In the genomic region with DNA sequence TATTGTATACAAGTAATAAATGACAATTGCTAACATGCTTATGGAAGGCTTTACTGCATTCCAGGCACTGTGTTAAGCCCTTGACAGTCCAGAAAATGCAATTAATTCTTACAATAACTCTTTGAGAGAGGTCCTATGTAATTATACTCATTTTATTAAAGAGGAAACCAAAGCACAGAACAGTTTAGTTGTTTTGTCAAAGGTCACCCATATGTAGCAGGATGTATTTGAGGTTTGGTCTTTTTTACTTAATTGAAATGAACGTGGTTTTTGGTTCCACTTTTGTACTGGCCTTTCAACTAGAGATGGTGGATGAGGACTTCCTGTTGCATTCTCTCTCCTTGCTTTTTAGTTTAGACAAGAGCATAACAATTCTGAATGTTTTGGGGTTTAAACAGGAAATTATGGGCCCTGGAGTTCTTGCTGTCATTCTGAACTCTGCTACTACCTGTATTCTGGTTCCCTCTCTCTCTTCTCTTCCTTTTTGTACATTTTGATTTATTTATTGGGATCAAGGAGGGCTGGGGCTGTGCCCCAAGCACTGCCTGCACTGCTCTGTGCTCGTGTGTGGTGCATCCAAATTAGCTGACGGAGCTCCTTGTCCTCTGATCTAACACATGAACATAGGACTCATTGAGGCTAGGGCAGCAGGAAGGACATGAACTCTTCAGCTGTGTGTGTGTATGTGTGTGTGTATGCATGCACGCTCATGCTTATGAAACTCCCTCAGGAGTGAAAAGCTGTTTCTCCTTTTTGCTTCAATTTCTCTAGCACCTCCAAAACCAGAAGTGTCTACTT, we compare ENCODE assay signal across 8 cellular contexts. TPM values are rescaled to one million over a fixed set of nuclear protein-coding genes. Genes with fewer than 3 reads are reported as not detected.
A peak's percentile ranks its signal among the peaks of the same experiment; 100 is the strongest.
DNase-seq lines count a peak whose midpoint lies in the region; ATAC-seq and TF ChIP-seq lines count a peak whose summit lies in the region.

No MANE protein-coding gene starts in this region.

- peak overlapping the region in 8 of 11 experiments; percentile 9 to 67 (median 35); a peak in 9 of 22 replicates for H3K27ac ChIP-seq in BLaER1 treated with 17β-estradiol and CSF1 and Interleukin-3, amounts not matched to agents 10 nM and 100 nM
- no peak overlapping the region for H3K27ac ChIP-seq in Karpas-422 (ENCODE audit: low read length)

- H3K4me3 Mint-ChIP-seq in T-cell: peak overlapping the region; percentile 67 to 70 (median 68)

- CTCF ChIA-PET in T-cell (lab: Charles Lee): interaction anchor here (0.5 to 1.5 kb wide), 3 partner anchors 22 to 107 kb away, joined by 3 to 6 read pairs (median 3); no protein-coding TSS in a partner anchor

- no peaks in the 10 kb centered on the region for H3K27me3 Mint-ChIP-seq in T-cell

- H3K4me2 ChIP-seq in BLaER1 treated with 17β-estradiol and CSF1 and Interleukin-3, amounts not matched to agents 10 nM and 100 nM: peak overlapping the region; percentile 36 to 90 (median 59)
- no peak overlapping the region for H3K4me2 ChIP-seq in Karpas-422 (ENCODE audit: low read depth, low read length, poor library complexity, severe bottlenecking)

- H3K9ac ChIP-seq in BLaER1 treated with 17β-estradiol and CSF1 and Interleukin-3, amounts not matched to agents 10 nM and 100 nM: peak overlapping the region in 3 of 11 experiments; percentile 10 to 31 (median 20); a peak in 4 of 22 replicates
- H3K9ac ChIP-seq in Karpas-422 (ENCODE audit: low read length): no peak overlapping the region

- no peaks in the 10 kb centered on the region for H3K36me3 ChIP-seq in BLaER1 treated with 17β-estradiol and CSF1 and Interleukin-3, amounts not matched to agents 10 nM and 100 nM
- H3K36me3 ChIP-seq in Karpas-422 (ENCODE audit: insufficient read depth, low read length): no peaks in the 10 kb centered on the region

- H3K4me1 Mint-ChIP-seq in T-cell: peaks cover 46 to 60% (median 56%) of the 10 kb centered on the region in 3 donors

- H3K79me2 ChIP-seq in Karpas-422 (ENCODE audit: low read length): no peaks in the 10 kb centered on the region

- H3K36me3 Mint-ChIP-seq in T-cell: no peaks in the 10 kb centered on the region

- ATAC-seq in GM19023 (IDR thresholded peaks at IDR 0.05; ENCODE audit: unreplicated experiment): peak; percentile 49
- ATAC-seq in HG02943 (IDR thresholded peaks at IDR 0.05; ENCODE audit: low read depth, unreplicated experiment): peak; percentile 67
- peak; percentile 48 to 70 (median 59) for ATAC-seq in T-cell (replicated peaks in 1 of 4)
- no peak for ATAC-seq in SK-N-SH treated with all-trans-retinoic acid at 6 μM for 48 hours

- H4K20me1 ChIP-seq in BLaER1 treated with 17β-estradiol and CSF1 and Interleukin-3, amounts not matched to agents 10 nM and 100 nM: no peaks in the 10 kb centered on the region
- no peaks in the 10 kb centered on the region for H4K20me1 ChIP-seq in Karpas-422 (ENCODE audit: insufficient read depth, low read depth, low read length)

- H3K9me3 Mint-ChIP-seq in T-cell: no peaks in the 10 kb centered on the region

- H3K4me1 ChIP-seq in BLaER1 treated with 17β-estradiol and CSF1 and Interleukin-3, amounts not matched to agents 10 nM and 100 nM: peaks cover 14 to 55% (median 25%) of the 10 kb centered on the region in 10 experiments
- no peaks in the 10 kb centered on the region for H3K4me1 ChIP-seq in Karpas-422 (ENCODE audit: low read length)

- DNase-seq in T-cell: peak in 2 of 34 experiments; percentile 2 to 3
- no peak for DNase-seq in DMS53 treated with DMSO at 0.1 percent for 48 hours (lab: John Stamatoyannopoulos, UW; ENCODE audit: unreplicated experiment)
- DNase-seq in stimulated activated CD4-positive, alpha-beta T cell treated with anti-CD3 and anti-CD28 coated beads, Interleukin-4, amount 100 ng/mL, for 1 hour: no peak
- no peak for DNase-seq in Karpas-422

- no peaks in the 10 kb centered on the region for H3K9me2 ChIP-seq in Karpas-422 (replicated peaks; ENCODE audit: insufficient read depth, low read length)

- POLR2A ChIA-PET in T-cell (lab: Charles Lee): interaction anchor here in 1 of 2 donors (0.6 kb wide), 1 partner anchor 667 kb away, joined by 3 read pairs; no protein-coding TSS in a partner anchor

- no peaks in the 10 kb centered on the region for H3K27me3 ChIP-seq in BLaER1 treated with 17β-estradiol and CSF1 and Interleukin-3, amounts not matched to agents 10 nM and 100 nM
- H3K27me3 ChIP-seq in Karpas-422 (ENCODE audit: low read length): no peaks in the 10 kb centered on the region

- H3K27ac Mint-ChIP-seq in T-cell: peak overlapping the region; percentile 99 to 100

- no peak overlapping the region for H3K4me3 ChIP-seq in BLaER1 treated with 17β-estradiol and CSF1 and Interleukin-3, amounts not matched to agents 10 nM and 100 nM
- H3K4me3 ChIP-seq in Karpas-422 (ENCODE audit: low read length): no peak overlapping the region

- no peak overlapping the region for H2AFZ ChIP-seq in Karpas-422 (ENCODE audit: low read length)

- H3K9me3 ChIP-seq in BLaER1 treated with 17β-estradiol and CSF1 and Interleukin-3, amounts not matched to agents 10 nM and 100 nM (replicated peaks in 1 of 11): no peaks in the 10 kb centered on the region
- no peaks in the 10 kb centered on the region for H3K9me3 ChIP-seq in Karpas-422 (ENCODE audit: low read length)

TF ChIP-seq in SK-N-SH treated with all-trans-retinoic acid at 6 μM for 48 hours, 23 proteins besides CTCF, POLR2A, EP300 and RAD21 (continues in another document):
- no peak for TF ChIP-seq BACH2 (CRISPR knock-in tag; IDR thresholded peaks at IDR 0.05; ENCODE audit: borderline replicate concordance)
- no peak for TF ChIP-seq PATZ1 (CRISPR knock-in tag; IDR thresholded peaks at IDR 0.05; ENCODE audit: borderline replicate concordance)
- TF ChIP-seq, protein P1, sequence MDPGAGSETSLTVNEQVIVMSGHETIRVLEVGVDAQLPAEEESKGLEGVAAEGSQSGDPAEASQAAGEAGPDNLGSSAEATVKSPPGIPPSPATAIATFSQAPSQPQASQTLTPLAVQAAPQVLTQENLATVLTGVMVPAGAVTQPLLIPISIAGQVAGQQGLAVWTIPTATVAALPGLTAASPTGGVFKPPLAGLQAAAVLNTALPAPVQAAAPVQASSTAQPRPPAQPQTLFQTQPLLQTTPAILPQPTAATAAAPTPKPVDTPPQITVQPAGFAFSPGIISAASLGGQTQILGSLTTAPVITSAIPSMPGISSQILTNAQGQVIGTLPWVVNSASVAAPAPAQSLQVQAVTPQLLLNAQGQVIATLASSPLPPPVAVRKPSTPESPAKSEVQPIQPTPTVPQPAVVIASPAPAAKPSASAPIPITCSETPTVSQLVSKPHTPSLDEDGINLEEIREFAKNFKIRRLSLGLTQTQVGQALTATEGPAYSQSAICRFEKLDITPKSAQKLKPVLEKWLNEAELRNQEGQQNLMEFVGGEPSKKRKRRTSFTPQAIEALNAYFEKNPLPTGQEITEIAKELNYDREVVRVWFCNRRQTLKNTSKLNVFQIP (CRISPR knock-in tag; IDR thresholded peaks at IDR 0.05; ENCODE audit: borderline replicate concordance, low read depth): no peak
- no peak for TF ChIP-seq TOX (CRISPR knock-in tag; IDR thresholded peaks at IDR 0.05; ENCODE audit: borderline replicate concordance)
- no peak for TF ChIP-seq ZFP3 (CRISPR knock-in tag; IDR thresholded peaks at IDR 0.05)
- TF ChIP-seq RARB (CRISPR knock-in tag; IDR thresholded peaks at IDR 0.05): no peak
- no peak for TF ChIP-seq ZNF8 (CRISPR knock-in tag; IDR thresholded peaks at IDR 0.05)
- TF ChIP-seq, protein P2, sequence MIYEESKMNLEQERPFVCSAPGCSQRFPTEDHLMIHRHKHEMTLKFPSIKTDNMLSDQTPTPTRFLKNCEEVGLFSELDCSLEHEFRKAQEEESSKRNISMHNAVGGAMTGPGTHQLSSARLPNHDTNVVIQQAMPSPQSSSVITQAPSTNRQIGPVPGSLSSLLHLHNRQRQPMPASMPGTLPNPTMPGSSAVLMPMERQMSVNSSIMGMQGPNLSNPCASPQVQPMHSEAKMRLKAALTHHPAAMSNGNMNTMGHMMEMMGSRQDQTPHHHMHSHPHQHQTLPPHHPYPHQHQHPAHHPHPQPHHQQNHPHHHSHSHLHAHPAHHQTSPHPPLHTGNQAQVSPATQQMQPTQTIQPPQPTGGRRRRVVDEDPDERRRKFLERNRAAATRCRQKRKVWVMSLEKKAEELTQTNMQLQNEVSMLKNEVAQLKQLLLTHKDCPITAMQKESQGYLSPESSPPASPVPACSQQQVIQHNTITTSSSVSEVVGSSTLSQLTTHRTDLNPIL (CRISPR knock-in tag; IDR thresholded peaks at IDR 0.05; ENCODE audit: low read depth): no peak
- TF ChIP-seq PPARA (CRISPR knock-in tag; IDR thresholded peaks at IDR 0.05; ENCODE audit: borderline replicate concordance): no peak
- TF ChIP-seq OSR1 (CRISPR knock-in tag; IDR thresholded peaks at IDR 0.05): no peak
- no peak for TF ChIP-seq ARNTL (CRISPR knock-in tag; IDR thresholded peaks at IDR 0.05; ENCODE audit: borderline replicate concordance, low read depth)
- no peak for TF ChIP-seq ZFP30 (CRISPR knock-in tag; IDR thresholded peaks at IDR 0.05)

RNA-seq across cellular contexts. Expression of gene SLC28A3, which starts 47.4 kb away (rescaled TPM):
- total RNA-seq in T-cell: not detected
- not detected in 2 replicates for total RNA-seq in Karpas-422 (2014; rRNA removed; shearing (Covaris generic); ENCODE audit: low replicate concordance)
